16 cellular contexts compared by ENCODE assay signal in the genomic region with DNA sequence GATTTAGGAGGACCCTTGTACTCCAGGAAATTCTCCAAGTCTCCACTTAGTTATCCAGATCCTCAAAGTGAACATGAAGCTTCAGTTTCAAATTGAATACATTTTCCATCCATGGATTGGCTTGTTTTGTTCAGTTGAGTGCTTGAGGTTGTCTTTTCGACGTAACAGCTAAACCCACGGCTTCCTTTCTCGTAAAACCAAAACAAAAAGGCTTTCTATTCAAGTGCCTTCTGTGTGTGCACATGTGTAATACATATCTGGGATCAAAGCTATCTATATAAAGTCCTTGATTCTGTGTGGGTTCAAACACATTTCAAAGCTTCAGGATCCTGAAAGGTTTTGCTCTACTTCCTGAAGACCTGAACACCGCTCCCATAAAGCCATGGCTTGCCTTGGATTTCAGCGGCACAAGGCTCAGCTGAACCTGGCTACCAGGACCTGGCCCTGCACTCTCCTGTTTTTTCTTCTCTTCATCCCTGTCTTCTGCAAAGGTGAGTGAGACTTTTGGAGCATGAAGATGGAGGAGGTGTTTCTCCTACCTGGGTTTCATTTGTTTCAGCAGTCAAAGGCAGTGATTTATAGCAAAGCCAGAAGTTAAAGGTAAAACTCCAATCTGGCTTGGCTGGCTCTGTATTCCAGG. TPM values are rescaled to one million over a fixed set of nuclear protein-coding genes. Genes with fewer than 3 reads are reported as not detected.
DNase-seq lines count a peak whose midpoint lies in the region; ATAC-seq and TF ChIP-seq lines count a peak whose summit lies in the region.
"Had no signal": no experiment of that assay in that cellular context is flagged by ENCODE, and none has a peak within 500 bp of the region (broad histone marks: within the 10 kb centered on the region; RNA-seq: fewer than 3 reads in every experiment).

A gene (plus strand): TSS at position 211 of the 640 bp plus-strand sequence. CDS start 172 bp downstream, at position 383.

- H3K23ac ChIP-seq in mesendoderm (ENCODE audit: low read length): no peak within 1 kb of the TSS

- H2BK15ac ChIP-seq in mesendoderm (replicated peaks; ENCODE audit: low read depth): no peak within 1 kb of the TSS

- in situ Hi-C loops in brain microvascular endothelial cell (cut with HindIII; ENCODE audit: low pct_ligation_motif_present, low sequenced_read_pairs): no loop called here

- H3K36me3 Mint-ChIP-seq in CD4-positive, alpha-beta memory T cell: peaks cover 13 to 29% of the 10 kb centered on the region in 2 donors
- H3K36me3 Mint-ChIP-seq in activated naive CD4-positive, alpha-beta T cell treated with anti-CD3 and anti-CD28 coated beads for 36 hours (ENCODE audit: low read depth): peaks cover 40% of the 10 kb centered on the region
- H3K36me3 Mint-ChIP-seq in naive thymus-derived CD8-positive, alpha-beta T cell: peaks cover 0 to 8% (median 4%) of the 10 kb centered on the region in 3 donors

- no peak within 1 kb of the TSS for H2BK120ac ChIP-seq in mesendoderm (ENCODE audit: low read depth, low read length)

- ATAC-seq in naive thymus-derived CD8-positive, alpha-beta T cell: peak; percentile 62 to 73
- no peak for ATAC-seq in HG03457 (IDR thresholded peaks at IDR 0.05; ENCODE audit: unreplicated experiment)

- H3K27me3 ChIP-seq in CD4-positive, alpha-beta memory T cell (ENCODE audit: insufficient read depth, low read length): no peaks in the 10 kb centered on the region
- H3K27me3 ChIP-seq in KMS-11 (ENCODE audit: insufficient read depth, low read depth): no peaks in the 10 kb centered on the region
- no peaks in the 10 kb centered on the region for H3K27me3 ChIP-seq in brain microvascular endothelial cell (replicated peaks)
- no peaks in the 10 kb centered on the region for H3K27me3 ChIP-seq in mesendoderm (ENCODE audit: insufficient read depth, low read length, poor library complexity)

- H3K9ac ChIP-seq in KMS-11: 0 out of 2 replicates have a peak within 1 kb of the TSS, but pooled peaks have one; percentile 3
- H3K9ac ChIP-seq in mesendoderm (ENCODE audit: low read length): no peak within 1 kb of the TSS

- H3K4me3 Mint-ChIP-seq in CD4-positive, alpha-beta memory T cell: peak within 1 kb of the TSS; percentile 85 to 95 (median 90)
- H3K4me3 Mint-ChIP-seq in activated naive CD4-positive, alpha-beta T cell treated with anti-CD3 and anti-CD28 coated beads for 36 hours: peak within 1 kb of the TSS; percentile 92
- peak within 1 kb of the TSS; percentile 70 to 93 (median 82) for H3K4me3 Mint-ChIP-seq in naive thymus-derived CD8-positive, alpha-beta T cell

- H2BK5ac ChIP-seq in mesendoderm (ENCODE audit: low read length): no peak within 1 kb of the TSS

- no peak within 1 kb of the TSS for H3K18ac ChIP-seq in mesendoderm (ENCODE audit: low read length)

- H3K4me1 Mint-ChIP-seq in CD4-positive, alpha-beta memory T cell: peaks cover 53 to 69% (median 59%) of the 10 kb centered on the region in 4 donors
- peaks cover 50% of the 10 kb centered on the region for H3K4me1 Mint-ChIP-seq in activated naive CD4-positive, alpha-beta T cell treated with anti-CD3 and anti-CD28 coated beads for 36 hours (ENCODE audit: low read depth)
- H3K4me1 Mint-ChIP-seq in naive thymus-derived CD8-positive, alpha-beta T cell: peaks cover 34 to 65% (median 62%) of the 10 kb centered on the region in 4 donors

- no peak within 1 kb of the TSS for H2AK5ac ChIP-seq in mesendoderm (ENCODE audit: low read length)

- H3K4me2 ChIP-seq in KMS-11: peak within 1 kb of the TSS; percentile 89
- no peak within 1 kb of the TSS for H3K4me2 ChIP-seq in mesendoderm (ENCODE audit: low read length)
- H3K4me2 ChIP-seq: PC-9 had no signal

- POLR2A ChIA-PET in CD4-positive, alpha-beta memory T cell (lab: Charles Lee; ENCODE audit: partially characterized antibody): interaction anchor here (1.0 to 13.8 kb wide), 17 partner anchors 6 to 160 kb away, joined by 3 to 213 read pairs (median 5); a partner anchor contains a TSS
- POLR2A ChIA-PET in naive thymus-derived CD8-positive, alpha-beta T cell (lab: Charles Lee): interaction anchor here (1.1 to 2.7 kb wide), 4 partner anchors 9 to 1225 kb away, joined by 3 to 12 read pairs (median 4); no protein-coding TSS in a partner anchor

- peak within 1 kb of the TSS; percentile 89 to 98 (median 96) for H3K27ac Mint-ChIP-seq in CD4-positive, alpha-beta memory T cell
- peak within 1 kb of the TSS; percentile 99 for H3K27ac Mint-ChIP-seq in activated naive CD4-positive, alpha-beta T cell treated with anti-CD3 and anti-CD28 coated beads for 36 hours
- H3K27ac Mint-ChIP-seq in naive thymus-derived CD8-positive, alpha-beta T cell: peak within 1 kb of the TSS; percentile 86 to 96 (median 92)

- peak within 1 kb of the TSS; percentile 59 for H3K27ac ChIP-seq in CD4-positive, alpha-beta memory T cell (ENCODE audit: low read depth, low read length)
- H3K27ac ChIP-seq in KMS-11 (peak within 1 kb of the TSS; percentile 90), brain microvascular endothelial cell (no peak within 1 kb of the TSS), mesendoderm (ENCODE audit: low read depth, low read length) (no peak within 1 kb of the TSS)
- H3K27ac ChIP-seq: PC-9 had no signal

- peak within 1 kb of the TSS; percentile 54 to 61 for H3K4me3 ChIP-seq in CD4-positive, alpha-beta memory T cell (ENCODE audit: low read length in 2 of 2)
- H3K4me3 ChIP-seq in KMS-11 (IDR thresholded peaks at IDR 0.05; ENCODE audit: insufficient read depth, low read depth, low read length) (no peak within 1 kb of the TSS), brain microvascular endothelial cell (ENCODE audit: low read depth, low read length) (no peak within 1 kb of the TSS), mesendoderm (ENCODE audit: low read length) (no peak within 1 kb of the TSS)
- H3K4me3 ChIP-seq: PC-9 had no signal

- H3K9me3 Mint-ChIP-seq in CD4-positive, alpha-beta memory T cell: peaks cover 0 to 7% (median 5%) of the 10 kb centered on the region in 8 donors
- H3K9me3 Mint-ChIP-seq in activated naive CD4-positive, alpha-beta T cell treated with anti-CD3 and anti-CD28 coated beads for 36 hours: peaks cover 7% of the 10 kb centered on the region
- peaks cover 0 to 12% (median 3%) of the 10 kb centered on the region in 9 donors for H3K9me3 Mint-ChIP-seq in naive thymus-derived CD8-positive, alpha-beta T cell

- H3K79me2 ChIP-seq in KMS-11 (ENCODE audit: insufficient read depth, low read depth) (no peaks in the 10 kb centered on the region), mesendoderm (ENCODE audit: control insufficient read depth, insufficient read depth, low read length) (no peaks in the 10 kb centered on the region)

- no peak within 1 kb of the TSS for H4K5ac ChIP-seq in mesendoderm (ENCODE audit: low read length)

- H3K9me3 ChIP-seq in CD4-positive, alpha-beta memory T cell (ENCODE audit: control insufficient read depth in 1 of 2, low read length in 2 of 2): no peaks in the 10 kb centered on the region
- H3K9me3 ChIP-seq: BE2C had no signal

- no peak within 1 kb of the TSS for H4K8ac ChIP-seq in mesendoderm (ENCODE audit: low read depth, low read length)

- peaks cover 6% of the 10 kb centered on the region for H3K36me3 ChIP-seq in CD4-positive, alpha-beta memory T cell (ENCODE audit: insufficient read depth, low read length)
- no peaks in the 10 kb centered on the region for H3K36me3 ChIP-seq in KMS-11 (ENCODE audit: insufficient read depth)
- H3K36me3 ChIP-seq in brain microvascular endothelial cell (replicated peaks): no peaks in the 10 kb centered on the region
- H3K36me3 ChIP-seq in mesendoderm (ENCODE audit: control insufficient read depth, insufficient read depth, low read length): no peaks in the 10 kb centered on the region
- H3K36me3 ChIP-seq: BE2C had no signal

- H3K27me3 Mint-ChIP-seq in CD4-positive, alpha-beta memory T cell: no peaks in the 10 kb centered on the region
- no peaks in the 10 kb centered on the region for H3K27me3 Mint-ChIP-seq in activated naive CD4-positive, alpha-beta T cell treated with anti-CD3 and anti-CD28 coated beads for 36 hours (ENCODE audit: low read depth)
- H3K27me3 Mint-ChIP-seq in naive thymus-derived CD8-positive, alpha-beta T cell: no peaks in the 10 kb centered on the region

- H2AFZ ChIP-seq in KMS-11 (ENCODE audit: low read depth): no peak within 1 kb of the TSS; the same call in 1 of the 2 replicates
- H2AFZ ChIP-seq: PC-9 had no signal

- H3K4ac ChIP-seq in mesendoderm (ENCODE audit: low read depth, low read length): no peak within 1 kb of the TSS

- CTCF ChIA-PET in CD4-positive, alpha-beta memory T cell (lab: Charles Lee; ENCODE audit: partially characterized antibody): interaction anchor here (1.0 to 7.2 kb wide), 12 partner anchors 7 to 643 kb away, joined by 3 to 58 read pairs (median 4); no protein-coding TSS in a partner anchor
- CTCF ChIA-PET in activated naive CD4-positive, alpha-beta T cell treated with anti-CD3 and anti-CD28 coated beads for 36 hours (lab: Charles Lee): interaction anchor here (0.7 to 5.7 kb wide), 9 partner anchors 8 to 127 kb away, joined by 3 to 28 read pairs (median 5); no protein-coding TSS in a partner anchor

- DNase-seq in CD4-positive, alpha-beta memory T cell: peak in 4 of 5 donors; percentile 57 to 71 (median 64)
- peak; percentile 60 for DNase-seq in activated naive CD4-positive, alpha-beta T cell treated with anti-CD3 and anti-CD28 coated beads for 36 hours
- peak in 6 of 10 donors; percentile 12 to 80 (median 55) for DNase-seq in naive thymus-derived CD8-positive, alpha-beta T cell
- no peak for DNase-seq in brain microvascular endothelial cell
- no peak for DNase-seq in mesendoderm
- DNase-seq: BE2C, cerebellar nuclear complex, KG1, NCI-H1436 treated with DMSO at 0.1 percent for 48 hours, NCI-H524, PC-9, small intestine, substantia nigra had no signal

- no CpG with 5 or more reads among the region's 6 CpGs for WGBS in mesendoderm (ENCODE audit: extremely low coverage, insufficient coverage, low lambda C conversion rate)

- peaks cover 63% of the 10 kb centered on the region for H3K4me1 ChIP-seq in CD4-positive, alpha-beta memory T cell (ENCODE audit: insufficient read depth, low read length)
- H3K4me1 ChIP-seq in KMS-11 (ENCODE audit: low read depth, poor library complexity, severe bottlenecking): peaks cover 84% of the 10 kb centered on the region
- H3K4me1 ChIP-seq in mesendoderm (ENCODE audit: control insufficient read depth, low read depth, low read length): no peaks in the 10 kb centered on the region
- H3K4me1 ChIP-seq: BE2C had no signal

- no peaks in the 10 kb centered on the region for H4K20me1 ChIP-seq in KMS-11 (ENCODE audit: insufficient read depth)

- H3K56ac ChIP-seq in mesendoderm (ENCODE audit: low read length): no peak within 1 kb of the TSS

- H3K79me1 ChIP-seq in mesendoderm (ENCODE audit: low read length): no peaks in the 10 kb centered on the region

- TF ChIP-seq CTCF in KMS-11 (conservative IDR thresholded peaks at IDR 0.05; ENCODE audit: low read depth, low read length) (no peak), brain microvascular endothelial cell (IDR thresholded peaks at IDR 0.05; ENCODE audit: low read depth, low read length, missing control alignments) (no peak)

- intact Hi-C loops in CD4-positive, alpha-beta memory T cell (cut with micrococcal nuclease): loop anchor here (2.0 to 5.0 kb wide), 4 partner anchors 13 to 160 kb away; a partner anchor contains a TSS
- intact Hi-C loops in activated naive CD4-positive, alpha-beta T cell treated with anti-CD3 and anti-CD28 coated beads for 36 hours (cut with micrococcal nuclease): loop anchor here (1.0 to 10.0 kb wide), 4 partner anchors 56 to 1600 kb away; a partner anchor contains a TSS

RNA-seq across cellular contexts. Expression of the gene that starts here (rescaled TPM):
- 10 to 100 TPM; 18.4 to 20.4 TPM for total RNA-seq in CD4-positive, alpha-beta memory T cell
- 1 to 10 TPM; 7.6 to 9.0 TPM for polyA plus RNA-seq in CD4-positive, alpha-beta memory T cell
- 10 to 100 TPM; 65.2 to 69.7 TPM for total RNA-seq in activated naive CD4-positive, alpha-beta T cell treated with anti-CD3 and anti-CD28 coated beads for 36 hours
- 1 to 10 TPM; 1.5 to 1.8 TPM for total RNA-seq in naive thymus-derived CD8-positive, alpha-beta T cell
- polyA plus RNA-seq in naive thymus-derived CD8-positive, alpha-beta T cell: 1 to 10 TPM; 1.8 to 2.9 (median 2.3) TPM
- not detected for polyA plus RNA-seq in mesendoderm (2013, experiment 1 of 2)
- not detected for polyA plus RNA-seq in mesendoderm (2013, experiment 2 of 2)
- total RNA-seq: Daoy, PC-9 had no signal

Comparison
In these comparisons a context has a peak if more than half of its experiments do, and no peak if none do; other contexts are left out.
1. RNA of the gene that starts here (total RNA-seq): 65.2 to 69.7 TPM in activated naive CD4-positive, alpha-beta T cell treated with anti-CD3 and anti-CD28 coated beads for 36 hours and 18.4 to 20.4 TPM in CD4-positive, alpha-beta memory T cell; 1.5 to 1.8 TPM in naive thymus-derived CD8-positive, alpha-beta T cell; every median in the first group is over 4 times any median in the second.
2. DNase-seq: peak in CD4-positive, alpha-beta memory T cell (4 of 5), activated naive CD4-positive, alpha-beta T cell treated with anti-CD3 and anti-CD28 coated beads for 36 hours (single experiment) and naive thymus-derived CD8-positive, alpha-beta T cell (6 of 10); none in brain microvascular endothelial cell (single experiment) and mesendoderm (single experiment).
3. H3K27ac ChIP-seq: peak in CD4-positive, alpha-beta memory T cell (single experiment) and KMS-11 (single experiment); none in brain microvascular endothelial cell (single experiment) and mesendoderm (single experiment).
4. H3K4me3 ChIP-seq: peak in CD4-positive, alpha-beta memory T cell (2 of 2); none in KMS-11 (single experiment), brain microvascular endothelial cell (single experiment) and mesendoderm (single experiment).
5. Peak in every context shown above with its lines, with median percentiles within 50 percentile points of each other: H3K27ac Mint-ChIP-seq and H3K4me3 Mint-ChIP-seq.